ENCODE assay signal across 18 cellular contexts in the genomic region with DNA sequence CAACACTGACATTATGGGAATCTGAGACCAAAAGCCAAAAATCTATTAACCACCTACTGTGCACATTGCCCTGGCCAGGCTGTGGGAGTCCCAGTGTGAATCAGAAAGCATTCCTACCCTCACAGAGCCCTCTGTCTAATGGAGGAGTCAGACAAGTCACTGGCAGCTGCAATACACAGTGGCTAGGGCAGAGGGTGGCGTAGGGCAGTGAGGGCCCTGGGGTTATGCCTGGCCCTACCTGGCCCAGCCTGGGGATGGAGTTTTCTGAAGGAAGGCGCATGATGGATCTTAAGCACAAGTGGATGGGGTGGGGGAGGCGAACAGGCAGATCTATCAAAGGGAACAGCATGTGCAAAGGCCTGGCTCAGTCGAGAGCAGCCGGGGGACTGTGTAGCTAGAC.
DNase-seq lines count a peak whose midpoint lies in the region; ATAC-seq and TF ChIP-seq lines count a peak whose summit lies in the region.
"Had no signal": no experiment of that assay in that cellular context is flagged by ENCODE, and none has a peak within 500 bp of the region (broad histone marks: within the 10 kb centered on the region; RNA-seq: fewer than 3 reads in every experiment).

No MANE protein-coding gene starts in this region.

- H3K9ac ChIP-seq in Loucy (ENCODE audit: low read depth, low read length, poor library complexity, severe bottlenecking) = no peak overlapping the region

- no peak overlapping the region for H2AFZ ChIP-seq in Loucy (ENCODE audit: low read length)

- peaks cover 2% of the 10 kb centered on the region for H3K4me1 ChIP-seq in Loucy (ENCODE audit: insufficient read depth, low read length, poor library complexity, severe bottlenecking)
- H3K4me1 ChIP-seq: SJCRH30 had no signal

- no peaks in the 10 kb centered on the region for H3K36me3 ChIP-seq in Loucy (ENCODE audit: insufficient read depth, low read length)
- H3K36me3 ChIP-seq: SJCRH30 had no signal

- H3K4me1 Mint-ChIP-seq in T-helper 2 cell treated with Interferon-gamma antibody and Interleukin-4, amounts not matched to agents 5 μg/mL and 100 μg/mL, for 36 hours (ENCODE audit: low read depth) = peaks cover 27% of the 10 kb centered on the region
- peaks cover 56% of the 10 kb centered on the region for H3K4me1 Mint-ChIP-seq in stimulated activated effector memory CD8-positive, alpha-beta T cell treated with anti-CD3 and anti-CD28 coated beads, Interleukin-12 subunit alpha, Interleukin-12 subunit beta, amount 100 ng/mL, for 72 hours

- H3K9me3 ChIP-seq in Loucy (ENCODE audit: insufficient read depth, low read depth, low read length) = no peaks in the 10 kb centered on the region
- H3K9me3 ChIP-seq: SJCRH30 had no signal

- no peaks in the 10 kb centered on the region for H3K9me2 ChIP-seq in Loucy (replicated peaks; ENCODE audit: low read depth, low read length)

- H3K27ac Mint-ChIP-seq in T-helper 2 cell treated with Interferon-gamma antibody and Interleukin-4, amounts not matched to agents 5 μg/mL and 100 μg/mL, for 36 hours = peak overlapping the region; percentile 8
- H3K27ac Mint-ChIP-seq in stimulated activated effector memory CD8-positive, alpha-beta T cell treated with anti-CD3 and anti-CD28 coated beads, Interleukin-12 subunit alpha, Interleukin-12 subunit beta, amount 100 ng/mL, for 72 hours = peak overlapping the region; percentile 27
- H3K27ac Mint-ChIP-seq: CD4-positive, alpha-beta memory T cell had no signal

- H3K9me3 Mint-ChIP-seq in T-helper 2 cell treated with Interferon-gamma antibody and Interleukin-4, amounts not matched to agents 5 μg/mL and 100 μg/mL, for 36 hours = peaks cover 5% of the 10 kb centered on the region
- no peaks in the 10 kb centered on the region for H3K9me3 Mint-ChIP-seq in stimulated activated effector memory CD8-positive, alpha-beta T cell treated with anti-CD3 and anti-CD28 coated beads, Interleukin-12 subunit alpha, Interleukin-12 subunit beta, amount 100 ng/mL, for 72 hours

- no peak overlapping the region for H3K4me3 ChIP-seq in Loucy (ENCODE audit: low read length, poor library complexity, severe bottlenecking)
- H3K4me3 ChIP-seq: SJCRH30 had no signal

- H3K27me3 ChIP-seq in Loucy (ENCODE audit: insufficient read depth, low read length, poor library complexity, severe bottlenecking) = no peaks in the 10 kb centered on the region

- TF ChIP-seq CTCF in Loucy (conservative IDR thresholded peaks at IDR 0.05; ENCODE audit: low read length) = 0 out of 2 replicates have a peak, but pooled peaks have one; percentile 11

- no peaks in the 10 kb centered on the region for H3K27me3 Mint-ChIP-seq in T-helper 2 cell treated with Interferon-gamma antibody and Interleukin-4, amounts not matched to agents 5 μg/mL and 100 μg/mL, for 36 hours (ENCODE audit: low read depth)
- H3K27me3 Mint-ChIP-seq: CD4-positive, alpha-beta memory T cell had no signal

- no peaks in the 10 kb centered on the region for H3K79me2 ChIP-seq in Loucy (ENCODE audit: insufficient read depth, low read length)

- no peaks in the 10 kb centered on the region for H3F3A ChIP-seq in Loucy (ENCODE audit: low read depth)

- H4K20me1 ChIP-seq in Loucy (ENCODE audit: insufficient read depth, low read length, poor library complexity, severe bottlenecking) = no peaks in the 10 kb centered on the region

- peak; percentile 26 for ATAC-seq in stimulated activated effector memory CD8-positive, alpha-beta T cell treated with anti-CD3 and anti-CD28 coated beads, Interleukin-12 subunit alpha, Interleukin-12 subunit beta, amount 100 ng/mL, for 72 hours
- ATAC-seq in HG02571 (IDR thresholded peaks at IDR 0.05; ENCODE audit: unreplicated experiment) (no peak), HG02610 (IDR thresholded peaks at IDR 0.05; ENCODE audit: unreplicated experiment) (no peak), GM19023 (IDR thresholded peaks at IDR 0.05; ENCODE audit: unreplicated experiment) (no peak)
- ATAC-seq: PC-3 had no signal

- H3K4me2 ChIP-seq in Loucy (ENCODE audit: low read depth, low read length, poor library complexity, severe bottlenecking) = no peak overlapping the region

- peaks cover 35% of the 10 kb centered on the region for H3K36me3 Mint-ChIP-seq in T-helper 2 cell treated with Interferon-gamma antibody and Interleukin-4, amounts not matched to agents 5 μg/mL and 100 μg/mL, for 36 hours (ENCODE audit: low read depth)
- peaks cover 62% of the 10 kb centered on the region for H3K36me3 Mint-ChIP-seq in stimulated activated effector memory CD8-positive, alpha-beta T cell treated with anti-CD3 and anti-CD28 coated beads, Interleukin-12 subunit alpha, Interleukin-12 subunit beta, amount 100 ng/mL, for 72 hours

- no peak for DNase-seq in T-helper 2 cell treated with Interferon-gamma antibody and Interleukin-4, amounts not matched to agents 5 μg/mL and 100 μg/mL, for 36 hours (ENCODE audit: low spot score)
- DNase-seq in T-helper 2 cell (no peak), islet precursor cell (peak; percentile 70)
- no peak for DNase-seq in stimulated activated effector memory CD8-positive, alpha-beta T cell treated with anti-CD3 and anti-CD28 coated beads, Interleukin-12 subunit alpha, Interleukin-12 subunit beta, amount 100 ng/mL, for 72 hours (ENCODE audit: low spot score in 2 of 2)
- DNase-seq: 8988T; Calu3; CD4-positive, alpha-beta memory T cell; GOT3; KBM-7; NCI-H1048; NCI-H2081 treated with DMSO at 0.1 percent for 48 hours; NCI-H510A treated with DMSO at 0.1 percent for 48 hours; PC-3; SJCRH30 had no signal

- no peak overlapping the region for H3K4me3 Mint-ChIP-seq in T-helper 2 cell treated with Interferon-gamma antibody and Interleukin-4, amounts not matched to agents 5 μg/mL and 100 μg/mL, for 36 hours
- no peak overlapping the region for H3K4me3 Mint-ChIP-seq in stimulated activated effector memory CD8-positive, alpha-beta T cell treated with anti-CD3 and anti-CD28 coated beads, Interleukin-12 subunit alpha, Interleukin-12 subunit beta, amount 100 ng/mL, for 72 hours
- H3K4me3 Mint-ChIP-seq: CD4-positive, alpha-beta memory T cell had no signal
